36 cellular contexts compared by ENCODE assay signal in the genomic region with DNA sequence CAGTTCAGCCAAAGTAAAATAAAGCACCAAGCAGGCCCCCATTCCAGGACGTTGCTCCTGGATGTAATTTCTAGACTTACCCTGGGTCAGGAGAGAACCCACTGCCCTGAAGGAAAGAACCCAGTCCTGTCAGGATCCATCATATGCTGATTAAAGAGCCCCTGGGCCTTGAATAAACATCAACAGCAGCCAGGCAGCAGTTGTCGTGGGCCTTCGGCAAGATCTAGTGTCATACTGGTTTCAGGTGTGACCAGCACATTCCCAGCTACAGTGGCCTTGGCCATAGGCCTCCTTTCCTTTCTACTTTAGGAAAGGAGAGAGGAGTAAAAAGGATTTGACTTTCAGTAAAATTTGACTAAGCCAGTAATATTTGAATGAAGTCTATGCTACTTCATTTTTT.
"Had no signal": no experiment of that assay in that cellular context is flagged by ENCODE, and none has a peak within 500 bp of the region (broad histone marks: within the 10 kb centered on the region; RNA-seq: fewer than 3 reads in every experiment).

No MANE protein-coding gene starts in this region.

- H3K36me3 Mint-ChIP-seq: activated naive CD4-positive, alpha-beta T cell treated with anti-CD3 and anti-CD28 coated beads, Interleukin-2, amount 10 ng/mL, durations not matched to agents 7 days and 5 days; activated naive CD4-positive, alpha-beta T cell treated with anti-CD3 and anti-CD28 coated beads, Interleukin-2, amount 50 U/mL, for 24 hours; activated naive CD4-positive, alpha-beta T cell treated with anti-CD3 and anti-CD28 coated beads, Interleukin-2, amount 50 U/mL, for 72 hours; activated naive CD8-positive, alpha-beta T cell; activated naive CD8-positive, alpha-beta T cell treated with anti-CD3 and anti-CD28 coated beads for 36 hours; activated naive CD8-positive, alpha-beta T cell treated with anti-CD3 and anti-CD28 coated beads, Interleukin-2, amount 10 ng/mL, durations not matched to agents 7 days and 5 days; brain had no signal

- FAIRE-seq: astrocyte, bronchial epithelial cell had no signal

- H3K4me3 Mint-ChIP-seq: activated naive CD4-positive, alpha-beta T cell treated with anti-CD3 and anti-CD28 coated beads for 36 hours; activated naive CD4-positive, alpha-beta T cell treated with anti-CD3 and anti-CD28 coated beads, Interleukin-2, amount 10 ng/mL, durations not matched to agents 7 days and 5 days; activated naive CD4-positive, alpha-beta T cell treated with anti-CD3 and anti-CD28 coated beads, Interleukin-2, amount 50 U/mL, for 24 hours; activated naive CD8-positive, alpha-beta T cell; activated naive CD8-positive, alpha-beta T cell treated with anti-CD3 and anti-CD28 coated beads for 36 hours; activated naive CD8-positive, alpha-beta T cell treated with anti-CD3 and anti-CD28 coated beads, Interleukin-2, amount 10 ng/mL, durations not matched to agents 7 days and 5 days; activated naive CD8-positive, alpha-beta T cell treated with anti-CD3 and anti-CD28 coated beads, Interleukin-2, amount 50 U/mL, for 24 hours; activated T-cell treated with anti-CD3 and anti-CD28 coated beads, Interleukin-2, amount 50 U/mL, for 24 hours; activated T-cell treated with anti-CD3 and anti-CD28 coated beads, Interleukin-2, amount 50 U/mL, for 4 hours; activated T-cell treated with anti-CD3 and anti-CD28 coated beads, Interleukin-2, amount 50 U/mL, for 72 hours; activated T-helper 1 cell treated with anti-CD3 and anti-CD28 coated beads, Interleukin-12 subunit alpha, Interleukin-12 subunit beta, Interleukin-2, Interleukin-4 antibody, amounts not matched to agents 30 ng/mL and 10 ng/mL and 1 ng/mL, durations not matched to agents 14 hours and 24 hours and 36 hours; activated T-helper 17 cell treated with anti-CD3 and anti-CD28 coated beads, Interleukin-2, amount 50 U/mL, for 72 hours; brain; central memory CD8-positive, alpha-beta T cell had no signal

- ATAC-seq: activated naive CD4-positive, alpha-beta T cell treated with anti-CD3 and anti-CD28 coated beads, Interleukin-2, amount 50 U/mL, for 72 hours; activated naive CD8-positive, alpha-beta T cell treated with anti-CD3 and anti-CD28 coated beads, Interleukin-2, amount 50 U/mL, for 24 hours; activated T-cell treated with anti-CD3 and anti-CD28 coated beads, Interleukin-2, amount 50 U/mL, for 4 hours; activated T-cell treated with anti-CD3 and anti-CD28 coated beads, Interleukin-2, amount 50 U/mL, for 72 hours; activated T-helper 17 cell treated with anti-CD3 and anti-CD28 coated beads, Interleukin-2, amount 50 U/mL, for 72 hours; body of pancreas had no signal

- H3K9me3 Mint-ChIP-seq: activated naive CD4-positive, alpha-beta T cell treated with anti-CD3 and anti-CD28 coated beads for 36 hours; activated naive CD4-positive, alpha-beta T cell treated with anti-CD3 and anti-CD28 coated beads, Interleukin-2, amount 10 ng/mL, durations not matched to agents 7 days and 5 days; activated naive CD4-positive, alpha-beta T cell treated with anti-CD3 and anti-CD28 coated beads, Interleukin-2, amount 50 U/mL, for 24 hours; activated naive CD4-positive, alpha-beta T cell treated with anti-CD3 and anti-CD28 coated beads, Interleukin-2, amount 50 U/mL, for 72 hours; activated naive CD8-positive, alpha-beta T cell treated with anti-CD3 and anti-CD28 coated beads for 36 hours; activated naive CD8-positive, alpha-beta T cell treated with anti-CD3 and anti-CD28 coated beads, Interleukin-2, amount 10 ng/mL, durations not matched to agents 7 days and 5 days; activated naive CD8-positive, alpha-beta T cell treated with anti-CD3 and anti-CD28 coated beads, Interleukin-2, amount 50 U/mL, for 24 hours; activated T-cell treated with anti-CD3 and anti-CD28 coated beads, Interleukin-2, amount 50 U/mL, for 24 hours; activated T-cell treated with anti-CD3 and anti-CD28 coated beads, Interleukin-2, amount 50 U/mL, for 4 hours; activated T-cell treated with anti-CD3 and anti-CD28 coated beads, Interleukin-2, amount 50 U/mL, for 72 hours; activated T-helper 1 cell treated with anti-CD3 and anti-CD28 coated beads, Interleukin-12 subunit alpha, Interleukin-12 subunit beta, Interleukin-2, Interleukin-4 antibody, amounts not matched to agents 30 ng/mL and 10 ng/mL and 1 ng/mL, durations not matched to agents 14 hours and 24 hours and 36 hours; activated T-helper 17 cell treated with anti-CD3 and anti-CD28 coated beads, Interleukin-2, amount 50 U/mL, for 72 hours; activated T-helper 2 cell treated with anti-CD3 and anti-CD28 coated beads, Interferon-gamma antibody, Interleukin-2, Interleukin-4, amounts not matched to agents 10 μg/mL and 5 μg/mL and 100 μg/mL, durations not matched to agents 14 hours and 24 hours and 36 hours; brain had no signal

- H3K4me1 Mint-ChIP-seq: activated naive CD4-positive, alpha-beta T cell treated with anti-CD3 and anti-CD28 coated beads, Interleukin-2, amount 10 ng/mL, durations not matched to agents 7 days and 5 days; activated naive CD4-positive, alpha-beta T cell treated with anti-CD3 and anti-CD28 coated beads, Interleukin-2, amount 50 U/mL, for 24 hours; activated naive CD8-positive, alpha-beta T cell treated with anti-CD3 and anti-CD28 coated beads for 36 hours; activated naive CD8-positive, alpha-beta T cell treated with anti-CD3 and anti-CD28 coated beads, Interleukin-2, amount 10 ng/mL, durations not matched to agents 7 days and 5 days; activated naive CD8-positive, alpha-beta T cell treated with anti-CD3 and anti-CD28 coated beads, Interleukin-2, amount 50 U/mL, for 24 hours; activated T-helper 17 cell treated with anti-CD3 and anti-CD28 coated beads, Interleukin-2, amount 50 U/mL, for 72 hours; brain; central memory CD8-positive, alpha-beta T cell had no signal

- DNase-seq: activated effector memory CD4-positive, alpha-beta T cell treated with anti-CD3 and anti-CD28 coated beads, Interleukin-2, amount 50 U/mL, for 16 hours; activated effector memory CD4-positive, alpha-beta T cell treated with Interleukin-2 at 50 U/mL for 16 hours; activated gamma-delta T cell; activated gamma-delta T cell treated with Interleukin-2 at 50 U/mL for 16 hours; activated naive CD4-positive, alpha-beta T cell; activated naive CD4-positive, alpha-beta T cell treated with anti-CD3 and anti-CD28 coated beads for 36 hours; activated naive CD4-positive, alpha-beta T cell treated with anti-CD3 and anti-CD28 coated beads, Interleukin-2, amount 10 ng/mL, durations not matched to agents 7 days and 5 days; activated naive CD4-positive, alpha-beta T cell treated with anti-CD3 and anti-CD28 coated beads, Interleukin-2, amount 50 U/mL, for 16 hours; activated naive CD4-positive, alpha-beta T cell treated with Interleukin-2 at 50 U/mL for 16 hours; activated naive CD8-positive, alpha-beta T cell treated with anti-CD3 and anti-CD28 coated beads for 36 hours; activated naive CD8-positive, alpha-beta T cell treated with anti-CD3 and anti-CD28 coated beads, Interleukin-2, amount 10 ng/mL, durations not matched to agents 7 days and 5 days; activated naive CD8-positive, alpha-beta T cell treated with anti-CD3 and anti-CD28 coated beads, Interleukin-2, amount 50 U/mL, for 24 hours; activated T-cell treated with anti-CD3 and anti-CD28 coated beads, Interleukin-2, amount 50 U/mL, for 24 hours; activated T-cell treated with anti-CD3 and anti-CD28 coated beads, Interleukin-2, amount 50 U/mL, for 4 hours; activated T-cell treated with anti-CD3 and anti-CD28 coated beads, Interleukin-2, amount 50 U/mL, for 48 hours; activated T-cell treated with anti-CD3 and anti-CD28 coated beads, Interleukin-2, amount 50 U/mL, for 72 hours; adrenal gland; amniotic stem cell; amygdala; anterior cingulate cortex; aorta; body of pancreas; brain microvascular endothelial cell; caudate nucleus; central memory CD4-positive, alpha-beta T cell; cerebellar nuclear complex had no signal

- H3K27ac Mint-ChIP-seq: activated naive CD4-positive, alpha-beta T cell treated with anti-CD3 and anti-CD28 coated beads for 36 hours; activated naive CD4-positive, alpha-beta T cell treated with anti-CD3 and anti-CD28 coated beads, Interleukin-2, amount 10 ng/mL, durations not matched to agents 7 days and 5 days; activated naive CD4-positive, alpha-beta T cell treated with anti-CD3 and anti-CD28 coated beads, Interleukin-2, amount 50 U/mL, for 24 hours; activated naive CD4-positive, alpha-beta T cell treated with anti-CD3 and anti-CD28 coated beads, Interleukin-2, amount 50 U/mL, for 72 hours; activated naive CD8-positive, alpha-beta T cell; activated naive CD8-positive, alpha-beta T cell treated with anti-CD3 and anti-CD28 coated beads for 36 hours; activated naive CD8-positive, alpha-beta T cell treated with anti-CD3 and anti-CD28 coated beads, Interleukin-2, amount 10 ng/mL, durations not matched to agents 7 days and 5 days; activated naive CD8-positive, alpha-beta T cell treated with anti-CD3 and anti-CD28 coated beads, Interleukin-2, amount 50 U/mL, for 24 hours; activated T-cell treated with anti-CD3 and anti-CD28 coated beads, Interleukin-2, amount 50 U/mL, for 24 hours; activated T-cell treated with anti-CD3 and anti-CD28 coated beads, Interleukin-2, amount 50 U/mL, for 72 hours; activated T-helper 1 cell treated with anti-CD3 and anti-CD28 coated beads, Interleukin-12 subunit alpha, Interleukin-12 subunit beta, Interleukin-2, Interleukin-4 antibody, amounts not matched to agents 30 ng/mL and 10 ng/mL and 1 ng/mL, durations not matched to agents 14 hours and 24 hours and 36 hours; activated T-helper 17 cell treated with anti-CD3 and anti-CD28 coated beads, Interleukin-2, amount 50 U/mL, for 72 hours; activated T-helper 2 cell treated with anti-CD3 and anti-CD28 coated beads, Interferon-gamma antibody, Interleukin-2, Interleukin-4, amounts not matched to agents 10 μg/mL and 5 μg/mL and 100 μg/mL, durations not matched to agents 14 hours and 24 hours and 36 hours; brain had no signal

- H3K27me3 Mint-ChIP-seq: activated naive CD4-positive, alpha-beta T cell treated with anti-CD3 and anti-CD28 coated beads, Interleukin-2, amount 10 ng/mL, durations not matched to agents 7 days and 5 days; activated naive CD4-positive, alpha-beta T cell treated with anti-CD3 and anti-CD28 coated beads, Interleukin-2, amount 50 U/mL, for 24 hours; activated naive CD8-positive, alpha-beta T cell; activated naive CD8-positive, alpha-beta T cell treated with anti-CD3 and anti-CD28 coated beads for 36 hours; activated naive CD8-positive, alpha-beta T cell treated with anti-CD3 and anti-CD28 coated beads, Interleukin-2, amount 10 ng/mL, durations not matched to agents 7 days and 5 days; activated naive CD8-positive, alpha-beta T cell treated with anti-CD3 and anti-CD28 coated beads, Interleukin-2, amount 50 U/mL, for 24 hours; activated T-cell treated with anti-CD3 and anti-CD28 coated beads, Interleukin-2, amount 50 U/mL, for 24 hours; activated T-helper 17 cell treated with anti-CD3 and anti-CD28 coated beads, Interleukin-2, amount 50 U/mL, for 72 hours; brain; central memory CD8-positive, alpha-beta T cell had no signal
